8 cellular contexts compared by ENCODE assay signal in genomic region chr3:17741621-17742091, GRCh38. TPM values are rescaled to one million over a fixed set of nuclear protein-coding genes. Genes with fewer than 3 reads are reported as not detected.
DNase-seq lines count a peak whose midpoint lies in the region; ATAC-seq and TF ChIP-seq lines count a peak whose summit lies in the region.

No MANE protein-coding gene starts in this region.

- H3K4me3 Mint-ChIP-seq in T-cell = peak overlapping the region; percentile 80 to 89 (median 86)

- peak overlapping the region; percentile 69 to 81 for H3K27ac Mint-ChIP-seq in T-cell

- H3K4me3 ChIP-seq in right atrium auricular region (peak overlapping the region; percentile 72 to 94), fibroblast of pulmonary artery (replicated peaks; ENCODE audit: low read depth, low read length) (peak overlapping the region; percentile 71)

- CTCF ChIA-PET in T-cell (lab: Charles Lee) = interaction anchor here in 1 of 2 donors (0.6 kb wide), 1 partner anchor 10 kb away, joined by 6 read pairs; no protein-coding TSS in a partner anchor

- intact Hi-C loops in left cardiac atrium (cut with DNase I) = no loop called here

- peak overlapping the region; percentile 98 to 99 for H3K27ac ChIP-seq in right atrium auricular region

- POLR2A ChIA-PET in T-cell (lab: Charles Lee) = interaction anchor here in 1 of 2 donors (0.6 kb wide), 1 partner anchor 714 kb away, joined by 4 read pairs; no protein-coding TSS in a partner anchor

- DNase-seq in right atrium auricular region (ENCODE audit: low spot score) = no peak
- DNase-seq in left cardiac atrium = no peak
- DNase-seq in T-cell = no peak
- no peak for DNase-seq in fibroblast of pulmonary artery (ENCODE audit: low read depth)
- DNase-seq in renal cortical epithelial cell (ENCODE audit: low read depth) = peak; percentile 50
- no peak for DNase-seq in occipital lobe (lab: John Stamatoyannopoulos, UW)
- no peak for DNase-seq in glomerular visceral epithelial cell (ENCODE audit: extremely low spot score)

- TF ChIP-seq CTCF in right atrium auricular region (IDR thresholded peaks at IDR 0.05) = no peak
- TF ChIP-seq CTCF in fibroblast of pulmonary artery (IDR thresholded peaks at IDR 0.05; ENCODE audit: low read length, missing control alignments) = no peak

- peaks cover 45 to 51% (median 48%) of the 10 kb centered on the region in 3 donors for H3K4me1 Mint-ChIP-seq in T-cell

- no peaks in the 10 kb centered on the region for H3K27me3 Mint-ChIP-seq in T-cell

- no peak for ATAC-seq in left cardiac atrium
- no peak for ATAC-seq in T-cell (replicated peaks in 1 of 4)
- ATAC-seq in GM19035 (IDR thresholded peaks at IDR 0.05; ENCODE audit: unreplicated experiment) = no peak

- no peaks in the 10 kb centered on the region for H3K9me3 Mint-ChIP-seq in T-cell

- H3K27me3 ChIP-seq in right atrium auricular region = no peaks in the 10 kb centered on the region

- no peaks in the 10 kb centered on the region for H3K9me3 ChIP-seq in right atrium auricular region

- H3K4me1 ChIP-seq in right atrium auricular region = peaks cover 0 to 23% of the 10 kb centered on the region in 2 donors

- no peaks in the 10 kb centered on the region for H3K36me3 Mint-ChIP-seq in T-cell

- no peaks in the 10 kb centered on the region for H3K36me3 ChIP-seq in right atrium auricular region

RNA-seq across cellular contexts. Expression of gene TBC1D5, which starts 0.8 kb away (rescaled TPM):
- total RNA-seq in right atrium auricular region (10 to 100 TPM; 35.2 to 40.2 TPM), left cardiac atrium (10 to 100 TPM; 33.2 to 38.7 TPM), T-cell (10 to 100 TPM; 28.5 to 48.7 (median 39.4) TPM), renal cortical epithelial cell (74.1 and 92.1 TPM in 2 replicates), occipital lobe (110 TPM)
